Comparison of ENCODE assay signal across 15 cellular contexts in genomic region chr18:45249306-45249705, GRCh38.
A peak's percentile ranks its signal among the peaks of the same experiment; 100 is the strongest.
DNase-seq lines count a peak whose midpoint lies in the region; ATAC-seq and TF ChIP-seq lines count a peak whose summit lies in the region.
"Had no signal": no experiment of that assay in that cellular context is flagged by ENCODE, and none has a peak within 500 bp of the region (broad histone marks: within the 10 kb centered on the region; RNA-seq: fewer than 3 reads in every experiment).

No MANE protein-coding gene starts in this region.

- H3K4me1 ChIP-seq in right cardiac atrium (ENCODE audit: control insufficient read depth, insufficient read depth, low read length): peaks cover 8% of the 10 kb centered on the region
- H3K4me1 ChIP-seq in stomach smooth muscle (ENCODE audit: control insufficient read depth, insufficient read depth, low read length): peaks cover 45% of the 10 kb centered on the region

- H3K27ac Mint-ChIP-seq in brain: peak overlapping the region in 3 of 5 experiments; percentile 18 to 76 (median 70)
- H3K27ac Mint-ChIP-seq: activated naive CD8-positive, alpha-beta T cell treated with anti-CD3 and anti-CD28 coated beads, Interleukin-2, amount 10 ng/mL, durations not matched to agents 7 days and 5 days; CD4-positive, CD25-positive, alpha-beta regulatory T cell had no signal

- peaks cover 43% of the 10 kb centered on the region for H3K4me1 Mint-ChIP-seq in brain
- H3K4me1 Mint-ChIP-seq: activated naive CD8-positive, alpha-beta T cell treated with anti-CD3 and anti-CD28 coated beads, Interleukin-2, amount 10 ng/mL, durations not matched to agents 7 days and 5 days; CD4-positive, CD25-positive, alpha-beta regulatory T cell had no signal

- peaks cover 0 to 2% (median 0%) of the 10 kb centered on the region in 5 experiments for H3K9me3 Mint-ChIP-seq in brain
- H3K9me3 Mint-ChIP-seq: activated naive CD8-positive, alpha-beta T cell treated with anti-CD3 and anti-CD28 coated beads, Interleukin-2, amount 10 ng/mL, durations not matched to agents 7 days and 5 days had no signal

- TF ChIP-seq CTCF in brain (conservative IDR thresholded peaks at IDR 0.05): no peak

- no peak overlapping the region for H3K4me3 ChIP-seq in right cardiac atrium (ENCODE audit: low read length)
- no peak overlapping the region for H3K4me3 ChIP-seq in stomach smooth muscle (ENCODE audit: low read length in 2 of 2)

- no peaks in the 10 kb centered on the region for H3K27me3 Mint-ChIP-seq in brain

- H3K9ac ChIP-seq in stomach smooth muscle (ENCODE audit: low read length in 2 of 2): no peak overlapping the region

- 66% methylated on average over 1 of the region's 1 CpG for WGBS in right cardiac atrium

- peak; percentile 39 for DNase-seq in GM04503 (ENCODE audit: low read depth)
- peak in 1 of 3 donors; percentile 12 for DNase-seq in right cardiac atrium
- DNase-seq in COR-L47 (lab: John Stamatoyannopoulos, UW): no peak
- no peak for DNase-seq in left lobe of liver (ENCODE audit: low spot score)
- DNase-seq: activated CD4-positive, alpha-beta T cell treated with anti-CD3 and anti-CD28 coated beads, Interleukin-2, amount 50 U/mL, for 48 hours; activated naive CD8-positive, alpha-beta T cell treated with anti-CD3 and anti-CD28 coated beads, Interleukin-2, amount 10 ng/mL, durations not matched to agents 7 days and 5 days; activated T-cell treated with anti-CD3 and anti-CD28 coated beads, Interleukin-2, amount 50 U/mL, for 48 hours; CD4-positive, CD25-positive, alpha-beta regulatory T cell; HCEC 1CT; NCI-H1694 treated with DMSO at 0.1 percent for 48 hours; stimulated activated CD4-positive, alpha-beta T cell treated with anti-CD3 and anti-CD28 coated beads, Interleukin-1b, Interleukin-23, amount 100 ng/mL, for 48 hours had no signal

- H3K36me3 Mint-ChIP-seq in brain: no peaks in the 10 kb centered on the region
- H3K36me3 Mint-ChIP-seq: activated naive CD8-positive, alpha-beta T cell treated with anti-CD3 and anti-CD28 coated beads, Interleukin-2, amount 10 ng/mL, durations not matched to agents 7 days and 5 days; CD4-positive, CD25-positive, alpha-beta regulatory T cell had no signal

- H3K4me3 Mint-ChIP-seq in brain: no peak overlapping the region
- H3K4me3 Mint-ChIP-seq: activated naive CD8-positive, alpha-beta T cell treated with anti-CD3 and anti-CD28 coated beads, Interleukin-2, amount 10 ng/mL, durations not matched to agents 7 days and 5 days; CD4-positive, CD25-positive, alpha-beta regulatory T cell had no signal

- ATAC-seq in right cardiac atrium (no peak), GM18907 (IDR thresholded peaks at IDR 0.05; ENCODE audit: unreplicated experiment) (no peak), esophagus mucosa (no peak), left lobe of liver (no peak)

- no peaks in the 10 kb centered on the region for H3K9me3 ChIP-seq in right cardiac atrium (ENCODE audit: control insufficient read depth, low read length)
- H3K9me3 ChIP-seq in stomach smooth muscle (ENCODE audit: control insufficient read depth in 2 of 2, low read length in 2 of 2): no peaks in the 10 kb centered on the region

- H3K27me3 ChIP-seq in right cardiac atrium (ENCODE audit: control insufficient read depth, insufficient read depth): no peaks in the 10 kb centered on the region
- H3K27me3 ChIP-seq in stomach smooth muscle (ENCODE audit: control insufficient read depth in 1 of 2, insufficient read depth in 2 of 2, low read length in 2 of 2): no peaks in the 10 kb centered on the region

- peak overlapping the region; percentile 57 for H3K27ac ChIP-seq in right cardiac atrium (ENCODE audit: low read length)
- peak overlapping the region; percentile 46 for H3K27ac ChIP-seq in stomach smooth muscle (ENCODE audit: low read length)

- intact Hi-C loops in right cardiac atrium (cut with DNase I): loop anchor here in 2 of 4 donors (10.0 kb wide), 2 partner anchors 75 kb away; no protein-coding TSS in a partner anchor

- H3K36me3 ChIP-seq in stomach smooth muscle (ENCODE audit: control insufficient read depth in 2 of 2, insufficient read depth in 2 of 2, low read length in 2 of 2): no peaks in the 10 kb centered on the region
